ENCODE assay signal across 18 cellular contexts in genomic region chr19:48754950-48755645, GRCh38. TPM values are rescaled to one million over a fixed set of nuclear protein-coding genes. Genes with fewer than 3 reads are reported as not detected.
A peak's percentile ranks its signal among the peaks of the same experiment; 100 is the strongest.
DNase-seq lines count a peak whose midpoint lies in the region; ATAC-seq and TF ChIP-seq lines count a peak whose summit lies in the region.
"Had no signal": no experiment of that assay in that cellular context is flagged by ENCODE, and none has a peak within 500 bp of the region (broad histone marks: within the 10 kb centered on the region; RNA-seq: fewer than 3 reads in every experiment).

FGF21 (plus strand) TSS chr19:48755524; CDS start chr19:48756237, 713 bp downstream.

- H3K36me3 ChIP-seq in lower lobe of right lung (no peaks in the 10 kb centered on the region), aorta (ENCODE audit: control insufficient read depth in 1 of 2, insufficient read depth in 2 of 2, low read length in 1 of 2) (no peaks in the 10 kb centered on the region)
- H3K36me3 ChIP-seq: adrenal gland had no signal

- H3K9me3 ChIP-seq in lower lobe of right lung, result no peaks in the 10 kb centered on the region
- H3K9me3 ChIP-seq in aorta (ENCODE audit: control insufficient read depth, low read length), result no peaks in the 10 kb centered on the region
- H3K9me3 ChIP-seq: adrenal gland had no signal

- ATAC-seq in lower lobe of right lung (no peak), aorta (ENCODE audit: low FRiP score) (no peak), HG03460 (IDR thresholded peaks at IDR 0.05; ENCODE audit: unreplicated experiment) (no peak)
- ATAC-seq: Right ventricle myocardium inferior had no signal

- H3K27ac ChIP-seq in lower lobe of right lung (peak within 1 kb of the TSS; percentile 75), aorta (ENCODE audit: low read depth in 1 of 2, low read length in 2 of 2) (no peak within 1 kb of the TSS)
- H3K27ac ChIP-seq: adrenal gland had no signal

- intact Hi-C loops in lower lobe of right lung (cut with DNase I) (no loop called here), aorta (cut with DNase I) (no loop called here)

- H3K27me3 ChIP-seq in lower lobe of right lung (ENCODE audit: low read depth) (peaks cover 24% of the 10 kb centered on the region), aorta (ENCODE audit: control insufficient read depth in 1 of 2, insufficient read depth in 2 of 2, low read length in 1 of 2) (no peaks in the 10 kb centered on the region)
- H3K27me3 ChIP-seq: adrenal gland had no signal

- no peak for TF ChIP-seq CTCF in lower lobe of right lung (IDR thresholded peaks at IDR 0.05)
- no peak for TF ChIP-seq CTCF in foreskin fibroblast (IDR thresholded peaks at IDR 0.05; ENCODE audit: low read depth, low read length)

- WGBS in aorta, 2 donors, result 74 to 85% methylated on average over 6 of the region's 6 CpGs

- peaks cover 24% of the 10 kb centered on the region for H3K4me1 ChIP-seq in lower lobe of right lung
- H3K4me1 ChIP-seq in aorta (ENCODE audit: control insufficient read depth in 1 of 2, insufficient read depth in 2 of 2, low read length in 2 of 2), result no peaks in the 10 kb centered on the region

- no peak within 1 kb of the TSS for H3K4me3 ChIP-seq in lower lobe of right lung
- no peak within 1 kb of the TSS for H3K4me3 ChIP-seq in aorta (ENCODE audit: low read length in 2 of 2)
- H3K4me3 ChIP-seq in foreskin fibroblast (ENCODE audit: low read depth in 1 of 2, low read length in 2 of 2), result no peak within 1 kb of the TSS
- H3K4me3 ChIP-seq: adrenal gland had no signal

- DNase-seq in COLO668 (lab: John Stamatoyannopoulos, UW; ENCODE audit: unreplicated experiment), result peak; percentile 52
- peak; percentile 72 for DNase-seq in HuH-7.5 (ENCODE audit: low spot score)
- peak; percentile 72 to 80 for DNase-seq in SHP77 (lab: John Stamatoyannopoulos, UW)
- no peak for DNase-seq in lower lobe of right lung
- no peak for DNase-seq in aorta
- no peak for DNase-seq in foreskin fibroblast
- no peak for DNase-seq in NAMALWA (ENCODE audit: low spot score)
- DNase-seq: activated CD4-positive, alpha-beta T cell treated with anti-CD3 and anti-CD28 coated beads, Interleukin-2, amount 10 ng/mL, durations not matched to agents 7 days and 5 days; adrenal gland; head of caudate nucleus; NCI-H526 treated with DMSO at 0.1 percent for 48 hours had no signal

RNA-seq across cellular contexts. Expression of gene FGF21, which starts in this region (rescaled TPM):
- not detected for total RNA-seq in lower lobe of right lung
- total RNA-seq in aorta, result not detected
- polyA plus RNA-seq in aorta, result not detected
- total RNA-seq: activated CD4-positive, alpha-beta T cell treated with anti-CD3 and anti-CD28 coated beads, Interleukin-2, amount 10 ng/mL, durations not matched to agents 7 days and 5 days; activated T-helper 1 cell treated with anti-CD3 and anti-CD28 coated beads, Interleukin-12 subunit alpha, Interleukin-12 subunit beta, Interleukin-2, Interleukin-4 antibody, amounts not matched to agents 30 ng/mL and 10 ng/mL and 1 ng/mL, durations not matched to agents 14 hours and 24 hours and 36 hours; adrenal gland; chondrocyte; epithelial cell of proximal tubule; posterior vena cava; Right ventricle myocardium inferior; T-helper 2 cell treated with Interferon-gamma antibody and Interleukin-4, amounts not matched to agents 100 ng/mL and 5 ng/mL, for 36 hours had no signal
- polyA plus RNA-seq: adrenal gland had no signal

Comparison
In these comparisons a context has a peak if more than half of its experiments do, and no peak if none do; other contexts are left out.
1. DNase-seq: peak in COLO668 (single experiment), HuH-7.5 (single experiment) and SHP77 (2 of 2); none in lower lobe of right lung (single experiment), aorta (0 of 2), foreskin fibroblast (0 of 2) and NAMALWA (single experiment).